ENCODE assay signal across 1 cellular context in genomic region chr20:36235892-36236785, GRCh38.
A peak's percentile ranks its signal among the peaks of the same experiment; 100 is the strongest.
TF ChIP-seq lines count a peak whose summit lies in the region.

Gene AAR2 (plus strand): TSS chr20:36236478. CDS start chr20:36239869, 3,391 bp downstream.

TF ChIP-seq in HepG2, 621 proteins besides CTCF, POLR2A, EP300 and RAD21 (continued from another document and continues in another):
- TF ChIP-seq, protein P1, sequence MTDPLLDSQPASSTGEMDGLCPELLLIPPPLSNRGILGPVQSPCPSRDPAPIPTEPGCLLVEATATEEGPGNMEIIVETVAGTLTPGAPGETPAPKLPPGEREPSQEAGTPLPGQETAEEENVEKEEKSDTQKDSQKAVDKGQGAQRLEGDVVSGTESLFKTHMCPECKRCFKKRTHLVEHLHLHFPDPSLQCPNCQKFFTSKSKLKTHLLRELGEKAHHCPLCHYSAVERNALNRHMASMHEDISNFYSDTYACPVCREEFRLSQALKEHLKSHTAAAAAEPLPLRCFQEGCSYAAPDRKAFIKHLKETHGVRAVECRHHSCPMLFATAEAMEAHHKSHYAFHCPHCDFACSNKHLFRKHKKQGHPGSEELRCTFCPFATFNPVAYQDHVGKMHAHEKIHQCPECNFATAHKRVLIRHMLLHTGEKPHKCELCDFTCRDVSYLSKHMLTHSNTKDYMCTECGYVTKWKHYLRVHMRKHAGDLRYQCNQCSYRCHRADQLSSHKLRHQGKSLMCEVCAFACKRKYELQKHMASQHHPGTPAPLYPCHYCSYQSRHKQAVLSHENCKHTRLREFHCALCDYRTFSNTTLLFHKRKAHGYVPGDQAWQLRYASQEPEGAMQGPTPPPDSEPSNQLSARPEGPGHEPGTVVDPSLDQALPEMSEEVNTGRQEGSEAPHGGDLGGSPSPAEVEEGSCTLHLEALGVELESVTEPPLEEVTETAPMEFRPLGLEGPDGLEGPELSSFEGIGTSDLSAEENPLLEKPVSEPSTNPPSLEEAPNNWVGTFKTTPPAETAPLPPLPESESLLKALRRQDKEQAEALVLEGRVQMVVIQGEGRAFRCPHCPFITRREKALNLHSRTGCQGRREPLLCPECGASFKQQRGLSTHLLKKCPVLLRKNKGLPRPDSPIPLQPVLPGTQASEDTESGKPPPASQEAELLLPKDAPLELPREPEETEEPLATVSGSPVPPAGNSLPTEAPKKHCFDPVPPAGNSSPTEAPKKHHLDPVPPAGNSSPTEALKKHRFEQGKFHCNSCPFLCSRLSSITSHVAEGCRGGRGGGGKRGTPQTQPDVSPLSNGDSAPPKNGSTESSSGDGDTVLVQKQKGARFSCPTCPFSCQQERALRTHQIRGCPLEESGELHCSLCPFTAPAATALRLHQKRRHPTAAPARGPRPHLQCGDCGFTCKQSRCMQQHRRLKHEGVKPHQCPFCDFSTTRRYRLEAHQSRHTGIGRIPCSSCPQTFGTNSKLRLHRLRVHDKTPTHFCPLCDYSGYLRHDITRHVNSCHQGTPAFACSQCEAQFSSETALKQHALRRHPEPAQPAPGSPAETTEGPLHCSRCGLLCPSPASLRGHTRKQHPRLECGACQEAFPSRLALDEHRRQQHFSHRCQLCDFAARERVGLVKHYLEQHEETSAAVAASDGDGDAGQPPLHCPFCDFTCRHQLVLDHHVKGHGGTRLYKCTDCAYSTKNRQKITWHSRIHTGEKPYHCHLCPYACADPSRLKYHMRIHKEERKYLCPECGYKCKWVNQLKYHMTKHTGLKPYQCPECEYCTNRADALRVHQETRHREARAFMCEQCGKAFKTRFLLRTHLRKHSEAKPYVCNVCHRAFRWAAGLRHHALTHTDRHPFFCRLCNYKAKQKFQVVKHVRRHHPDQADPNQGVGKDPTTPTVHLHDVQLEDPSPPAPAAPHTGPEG (CRISPR knock-in tag; IDR thresholded peaks at IDR 0.05), result peak; percentile 62
- TF ChIP-seq ZNF460 (CRISPR knock-in tag; IDR thresholded peaks at IDR 0.05; ENCODE audit: borderline replicate concordance), result no peak
- no peak for TF ChIP-seq KDM6A (CRISPR knock-in tag; IDR thresholded peaks at IDR 0.05; ENCODE audit: low read depth)
- TF ChIP-seq, protein P2, sequence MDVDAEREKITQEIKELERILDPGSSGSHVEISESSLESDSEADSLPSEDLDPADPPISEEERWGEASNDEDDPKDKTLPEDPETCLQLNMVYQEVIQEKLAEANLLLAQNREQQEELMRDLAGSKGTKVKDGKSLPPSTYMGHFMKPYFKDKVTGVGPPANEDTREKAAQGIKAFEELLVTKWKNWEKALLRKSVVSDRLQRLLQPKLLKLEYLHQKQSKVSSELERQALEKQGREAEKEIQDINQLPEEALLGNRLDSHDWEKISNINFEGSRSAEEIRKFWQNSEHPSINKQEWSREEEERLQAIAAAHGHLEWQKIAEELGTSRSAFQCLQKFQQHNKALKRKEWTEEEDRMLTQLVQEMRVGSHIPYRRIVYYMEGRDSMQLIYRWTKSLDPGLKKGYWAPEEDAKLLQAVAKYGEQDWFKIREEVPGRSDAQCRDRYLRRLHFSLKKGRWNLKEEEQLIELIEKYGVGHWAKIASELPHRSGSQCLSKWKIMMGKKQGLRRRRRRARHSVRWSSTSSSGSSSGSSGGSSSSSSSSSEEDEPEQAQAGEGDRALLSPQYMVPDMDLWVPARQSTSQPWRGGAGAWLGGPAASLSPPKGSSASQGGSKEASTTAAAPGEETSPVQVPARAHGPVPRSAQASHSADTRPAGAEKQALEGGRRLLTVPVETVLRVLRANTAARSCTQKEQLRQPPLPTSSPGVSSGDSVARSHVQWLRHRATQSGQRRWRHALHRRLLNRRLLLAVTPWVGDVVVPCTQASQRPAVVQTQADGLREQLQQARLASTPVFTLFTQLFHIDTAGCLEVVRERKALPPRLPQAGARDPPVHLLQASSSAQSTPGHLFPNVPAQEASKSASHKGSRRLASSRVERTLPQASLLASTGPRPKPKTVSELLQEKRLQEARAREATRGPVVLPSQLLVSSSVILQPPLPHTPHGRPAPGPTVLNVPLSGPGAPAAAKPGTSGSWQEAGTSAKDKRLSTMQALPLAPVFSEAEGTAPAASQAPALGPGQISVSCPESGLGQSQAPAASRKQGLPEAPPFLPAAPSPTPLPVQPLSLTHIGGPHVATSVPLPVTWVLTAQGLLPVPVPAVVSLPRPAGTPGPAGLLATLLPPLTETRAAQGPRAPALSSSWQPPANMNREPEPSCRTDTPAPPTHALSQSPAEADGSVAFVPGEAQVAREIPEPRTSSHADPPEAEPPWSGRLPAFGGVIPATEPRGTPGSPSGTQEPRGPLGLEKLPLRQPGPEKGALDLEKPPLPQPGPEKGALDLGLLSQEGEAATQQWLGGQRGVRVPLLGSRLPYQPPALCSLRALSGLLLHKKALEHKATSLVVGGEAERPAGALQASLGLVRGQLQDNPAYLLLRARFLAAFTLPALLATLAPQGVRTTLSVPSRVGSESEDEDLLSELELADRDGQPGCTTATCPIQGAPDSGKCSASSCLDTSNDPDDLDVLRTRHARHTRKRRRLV (CRISPR knock-in tag; IDR thresholded peaks at IDR 0.05), result peak; percentile 96
- peak; percentile 72; the same call in 1 of the 2 replicates for TF ChIP-seq NFE2L1 (CRISPR knock-in tag; IDR thresholded peaks at IDR 0.05; ENCODE audit: borderline replicate concordance)
- no peak for TF ChIP-seq FOXP1 (IDR thresholded peaks at IDR 0.05)
- peak; percentile 78 for TF ChIP-seq FOXP1 (CRISPR knock-in tag; IDR thresholded peaks at IDR 0.05)
- TF ChIP-seq ZNF138 (CRISPR knock-in tag; IDR thresholded peaks at IDR 0.05; ENCODE audit: low read depth), result peak; percentile 94
- TF ChIP-seq NAIF1 (CRISPR knock-in tag; IDR thresholded peaks at IDR 0.05; ENCODE audit: borderline replicate concordance), result peak; percentile 55
- no peak for TF ChIP-seq TCF7 (IDR thresholded peaks at IDR 0.05; ENCODE audit: low read depth)
- TF ChIP-seq ZNF768 (CRISPR knock-in tag; IDR thresholded peaks at IDR 0.05), result peak; percentile 87
- no peak for TF ChIP-seq NBN (conservative IDR thresholded peaks at IDR 0.05)
- peak; percentile 98 for TF ChIP-seq IRF2 (CRISPR knock-in tag; IDR thresholded peaks at IDR 0.05)
- TF ChIP-seq WIZ (CRISPR knock-in tag; IDR thresholded peaks at IDR 0.05), result peak; percentile 95
- no peak for TF ChIP-seq PBX3 (CRISPR knock-in tag; IDR thresholded peaks at IDR 0.05; ENCODE audit: borderline replicate concordance)
- TF ChIP-seq ZNF12 (CRISPR knock-in tag; IDR thresholded peaks at IDR 0.05), result peak; percentile 76; the same call in 1 of the 2 replicates
- TF ChIP-seq ZNF292 (CRISPR knock-in tag; IDR thresholded peaks at IDR 0.05; ENCODE audit: borderline replicate concordance, low read depth), result peak; percentile 87; the same call in 1 of the 2 replicates
- TF ChIP-seq ZNF354B (CRISPR knock-in tag; IDR thresholded peaks at IDR 0.05), result no peak
- 0 out of 2 replicates have a peak, but pooled peaks have one; percentile 63 for TF ChIP-seq GATA4 (IDR thresholded peaks at IDR 0.05; ENCODE audit: borderline replicate concordance, low read depth)
- TF ChIP-seq ZBTB8A (CRISPR knock-in tag; IDR thresholded peaks at IDR 0.05; ENCODE audit: borderline replicate concordance, low read depth), result no peak
- TF ChIP-seq MED8 (CRISPR knock-in tag; IDR thresholded peaks at IDR 0.05; ENCODE audit: insufficient replicate concordance), result peak; percentile 96
- TF ChIP-seq ZMYM2 (CRISPR knock-in tag; IDR thresholded peaks at IDR 0.05), result 0 out of 2 replicates have a peak, but pooled peaks have one; percentile 66
- peak; percentile 88; the same call in 1 of the 2 replicates for TF ChIP-seq KLF15 (CRISPR knock-in tag; IDR thresholded peaks at IDR 0.05; ENCODE audit: borderline replicate concordance)
- 0 out of 2 replicates have a peak, but pooled peaks have one; percentile 87 for TF ChIP-seq KLF12 (CRISPR knock-in tag; IDR thresholded peaks at IDR 0.05; ENCODE audit: borderline replicate concordance)
- TF ChIP-seq RBM22 (optimal IDR thresholded peaks at IDR 0.05; ENCODE audit: low read length), result peak; percentile 83
- TF ChIP-seq ZNF670 (CRISPR knock-in tag; IDR thresholded peaks at IDR 0.05; ENCODE audit: borderline replicate concordance), result 0 out of 2 replicates have a peak, but pooled peaks have one; percentile 89
- peak; percentile 96 for TF ChIP-seq ZFP1 (CRISPR knock-in tag; IDR thresholded peaks at IDR 0.05)
- TF ChIP-seq MED1 (CRISPR knock-in tag; IDR thresholded peaks at IDR 0.05), result peak; percentile 89
- TF ChIP-seq U2AF2 (IDR thresholded peaks at IDR 0.05; ENCODE audit: low read depth, low read length), result 0 out of 2 replicates have a peak, but pooled peaks have one; percentile 88
- peak; percentile 93; the same call in 1 of the 2 replicates for TF ChIP-seq BATF2 (CRISPR knock-in tag; IDR thresholded peaks at IDR 0.05)
- TF ChIP-seq TRIM24 (CRISPR knock-in tag; IDR thresholded peaks at IDR 0.05), result no peak
- no peak for TF ChIP-seq TCF7L2 (IDR thresholded peaks at IDR 0.05; ENCODE audit: low read depth, low read length)
- TF ChIP-seq ZNF761 (CRISPR knock-in tag; conservative IDR thresholded peaks at IDR 0.05), result peak; percentile 88; the same call in 1 of the 2 replicates
- TF ChIP-seq MIER3 (CRISPR knock-in tag; IDR thresholded peaks at IDR 0.05; ENCODE audit: borderline replicate concordance), result peak; percentile 96; the same call in 1 of the 2 replicates
- TF ChIP-seq ZBTB1 (CRISPR knock-in tag; IDR thresholded peaks at IDR 0.05; ENCODE audit: borderline replicate concordance), result peak; percentile 88; the same call in 1 of the 2 replicates
- TF ChIP-seq PHF8 (CRISPR knock-in tag; IDR thresholded peaks at IDR 0.05), result peak; percentile 100
- TF ChIP-seq ZNF644 (CRISPR knock-in tag; IDR thresholded peaks at IDR 0.05; ENCODE audit: low read depth), result no peak
- peak; percentile 97 for TF ChIP-seq MTF2 (CRISPR knock-in tag; IDR thresholded peaks at IDR 0.05; ENCODE audit: borderline replicate concordance)
- TF ChIP-seq KAT8 (CRISPR knock-in tag; IDR thresholded peaks at IDR 0.05), result peak; percentile 100
- peak; percentile 99 for TF ChIP-seq ZNF788 (CRISPR knock-in tag; IDR thresholded peaks at IDR 0.05; ENCODE audit: borderline replicate concordance)
- TF ChIP-seq, protein P3, sequence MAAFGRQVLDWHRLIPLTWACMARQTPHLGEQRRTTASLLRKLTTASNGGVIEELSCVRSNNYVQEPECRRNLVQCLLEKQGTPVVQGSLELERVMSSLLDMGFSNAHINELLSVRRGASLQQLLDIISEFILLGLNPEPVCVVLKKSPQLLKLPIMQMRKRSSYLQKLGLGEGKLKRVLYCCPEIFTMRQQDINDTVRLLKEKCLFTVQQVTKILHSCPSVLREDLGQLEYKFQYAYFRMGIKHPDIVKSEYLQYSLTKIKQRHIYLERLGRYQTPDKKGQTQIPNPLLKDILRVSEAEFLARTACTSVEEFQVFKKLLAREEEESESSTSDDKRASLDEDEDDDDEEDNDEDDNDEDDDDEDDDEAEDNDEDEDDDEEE (CRISPR knock-in tag; IDR thresholded peaks at IDR 0.05), result peak; percentile 97
- peak; percentile 99 for TF ChIP-seq ZZZ3 (CRISPR knock-in tag; IDR thresholded peaks at IDR 0.05; ENCODE audit: borderline replicate concordance)
- TF ChIP-seq ZNF772 (CRISPR knock-in tag; IDR thresholded peaks at IDR 0.05), result peak; percentile 91
- peak; percentile 66; the same call in 1 of the 2 replicates for TF ChIP-seq CREBL2 (CRISPR knock-in tag; IDR thresholded peaks at IDR 0.05; ENCODE audit: borderline replicate concordance)
- TF ChIP-seq GATAD1 (CRISPR knock-in tag; IDR thresholded peaks at IDR 0.05), result peak; percentile 100
- peak; percentile 100 for TF ChIP-seq XRCC5 (optimal IDR thresholded peaks at IDR 0.05; ENCODE audit: low read length)
- peak; percentile 93 for TF ChIP-seq NFATC3 (CRISPR knock-in tag; IDR thresholded peaks at IDR 0.05)
- peak; percentile 59; the same call in 1 of the 2 replicates for TF ChIP-seq NR2F2 (IDR thresholded peaks at IDR 0.05; ENCODE audit: borderline replicate concordance, low read depth)
- TF ChIP-seq, protein P4, sequence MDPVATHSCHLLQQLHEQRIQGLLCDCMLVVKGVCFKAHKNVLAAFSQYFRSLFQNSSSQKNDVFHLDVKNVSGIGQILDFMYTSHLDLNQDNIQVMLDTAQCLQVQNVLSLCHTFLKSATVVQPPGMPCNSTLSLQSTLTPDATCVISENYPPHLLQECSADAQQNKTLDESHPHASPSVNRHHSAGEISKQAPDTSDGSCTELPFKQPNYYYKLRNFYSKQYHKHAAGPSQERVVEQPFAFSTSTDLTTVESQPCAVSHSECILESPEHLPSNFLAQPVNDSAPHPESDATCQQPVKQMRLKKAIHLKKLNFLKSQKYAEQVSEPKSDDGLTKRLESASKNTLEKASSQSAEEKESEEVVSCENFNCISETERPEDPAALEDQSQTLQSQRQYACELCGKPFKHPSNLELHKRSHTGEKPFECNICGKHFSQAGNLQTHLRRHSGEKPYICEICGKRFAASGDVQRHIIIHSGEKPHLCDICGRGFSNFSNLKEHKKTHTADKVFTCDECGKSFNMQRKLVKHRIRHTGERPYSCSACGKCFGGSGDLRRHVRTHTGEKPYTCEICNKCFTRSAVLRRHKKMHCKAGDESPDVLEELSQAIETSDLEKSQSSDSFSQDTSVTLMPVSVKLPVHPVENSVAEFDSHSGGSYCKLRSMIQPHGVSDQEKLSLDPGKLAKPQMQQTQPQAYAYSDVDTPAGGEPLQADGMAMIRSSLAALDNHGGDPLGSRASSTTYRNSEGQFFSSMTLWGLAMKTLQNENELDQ (CRISPR knock-in tag; IDR thresholded peaks at IDR 0.05; ENCODE audit: borderline replicate concordance), result peak; percentile 93
